In genomic region chr4:6596948-6597347, GRCh38 we compare ENCODE assay signal across 33 cellular contexts.
"Had no signal": no experiment of that assay in that cellular context is flagged by ENCODE, and none has a peak within 500 bp of the region (broad histone marks: within the 10 kb centered on the region; RNA-seq: fewer than 3 reads in every experiment).

No MANE protein-coding gene starts in this region.

- ATAC-seq: activated CD4-positive, CD25-positive, alpha-beta regulatory T cell treated with anti-CD3 and anti-CD28 coated beads, Interleukin-2, amount 50 U/mL, for 24 hours; activated CD8-positive, alpha-beta T cell treated with anti-CD3 and anti-CD28 coated beads for 36 hours; activated naive CD8-positive, alpha-beta T cell treated with anti-CD3 and anti-CD28 coated beads, Interleukin-2, amount 50 U/mL, for 24 hours; activated T-cell treated with anti-CD3 and anti-CD28 coated beads, Interleukin-2, amount 50 U/mL, for 4 hours; activated T-helper 17 cell treated with anti-CD3 and anti-CD28 coated beads, Interleukin-2, amount 50 U/mL, for 72 hours; body of pancreas; effector memory CD8-positive, alpha-beta T cell; gastroesophageal sphincter; T-cell had no signal

- DNase-seq: activated B cell treated with CpG ODN at 0.5 μM for 24 hours; activated CD4-positive, alpha-beta T cell treated with anti-CD3 and anti-CD28 coated beads for 48 hours; activated CD4-positive, alpha-beta T cell treated with anti-CD3 and anti-CD28 coated beads, Interleukin-2, amount 50 U/mL, for 1 hour; activated CD4-positive, alpha-beta T cell treated with anti-CD3 and anti-CD28 coated beads, Interleukin-2, amount 50 U/mL, for 48 hours; activated CD8-positive, alpha-beta memory T cell treated with anti-CD3 and anti-CD28 coated beads for 24 hours; activated CD8-positive, alpha-beta T cell treated with anti-CD3 and anti-CD28 coated beads for 36 hours; activated effector memory CD4-positive, alpha-beta T cell treated with Interleukin-2 at 50 U/mL for 16 hours; activated gamma-delta T cell treated with Interleukin-2 at 50 U/mL for 16 hours; activated naive CD4-positive, alpha-beta T cell treated with anti-CD3 and anti-CD28 coated beads, Interleukin-2, amount 50 U/mL, for 16 hours; activated naive CD4-positive, alpha-beta T cell treated with Interleukin-2 at 50 U/mL for 16 hours; activated naive CD8-positive, alpha-beta T cell treated with anti-CD3 and anti-CD28 coated beads, Interleukin-2, amount 50 U/mL, for 24 hours; activated T-cell treated with anti-CD3 and anti-CD28 coated beads, Interleukin-2, amount 50 U/mL, for 4 hours; adrenal gland; amygdala; aorta; body of pancreas; caudate nucleus; cortex of kidney; dermis blood vessel endothelial cell; effector CD4-positive, alpha-beta T cell; effector memory CD8-positive, alpha-beta T cell; esophagus squamous epithelium; foreskin melanocyte; T-cell; T1000; WERI-Rb-1 had no signal

- H3K36me3 ChIP-seq: WERI-Rb-1 had no signal

- H3K4me3 ChIP-seq: adrenal gland, body of pancreas, esophagus squamous epithelium, gastroesophageal sphincter had no signal

- H3K4me1 ChIP-seq: adrenal gland, body of pancreas, esophagus squamous epithelium, gastroesophageal sphincter had no signal

- H3K4me1 Mint-ChIP-seq: activated naive CD8-positive, alpha-beta T cell treated with anti-CD3 and anti-CD28 coated beads, Interleukin-2, amount 50 U/mL, for 24 hours; activated T-helper 17 cell treated with anti-CD3 and anti-CD28 coated beads, Interleukin-2, amount 50 U/mL, for 72 hours had no signal

- H3K27ac Mint-ChIP-seq: activated B cell treated with CpG ODN at 0.5 μM for 24 hours; activated CD8-positive, alpha-beta T cell treated with anti-CD3 and anti-CD28 coated beads for 36 hours; activated naive CD8-positive, alpha-beta T cell; activated naive CD8-positive, alpha-beta T cell treated with anti-CD3 and anti-CD28 coated beads, Interleukin-2, amount 50 U/mL, for 24 hours; activated T-helper 17 cell treated with anti-CD3 and anti-CD28 coated beads, Interleukin-2, amount 50 U/mL, for 72 hours; T-cell; T-helper 1 cell treated with Interleukin-12 subunit alpha and Interleukin-12 subunit beta and Interleukin-4 antibody, amounts not matched to agents 30 μg/mL and 1 μg/mL, for 36 hours; T-helper 2 cell treated with Interferon-gamma antibody and Interleukin-4, amounts not matched to agents 5 μg/mL and 100 μg/mL, for 36 hours had no signal

- H3K27ac ChIP-seq: adrenal gland, body of pancreas, epithelial cell of prostate, esophagus squamous epithelium, gastroesophageal sphincter, WERI-Rb-1 had no signal

- H3K4me3 Mint-ChIP-seq: activated B cell treated with CpG ODN at 0.5 μM for 24 hours; activated CD8-positive, alpha-beta T cell treated with anti-CD3 and anti-CD28 coated beads for 36 hours; activated naive CD8-positive, alpha-beta T cell; activated naive CD8-positive, alpha-beta T cell treated with anti-CD3 and anti-CD28 coated beads, Interleukin-2, amount 50 U/mL, for 24 hours; activated T-cell treated with anti-CD3 and anti-CD28 coated beads, Interleukin-2, amount 50 U/mL, for 4 hours; activated T-helper 17 cell treated with anti-CD3 and anti-CD28 coated beads, Interleukin-2, amount 50 U/mL, for 72 hours; effector memory CD8-positive, alpha-beta T cell; T-cell; T-helper 1 cell treated with Interleukin-12 subunit alpha and Interleukin-12 subunit beta and Interleukin-4 antibody, amounts not matched to agents 30 μg/mL and 1 μg/mL, for 36 hours; T-helper 2 cell treated with Interferon-gamma antibody and Interleukin-4, amounts not matched to agents 5 μg/mL and 100 μg/mL, for 36 hours had no signal

- H3K27me3 ChIP-seq: adrenal gland, body of pancreas, esophagus squamous epithelium, gastroesophageal sphincter had no signal

- H3K9me3 ChIP-seq: adrenal gland, body of pancreas, esophagus squamous epithelium had no signal

- H3K27me3 Mint-ChIP-seq: activated B cell treated with CpG ODN at 0.5 μM for 24 hours; activated CD8-positive, alpha-beta T cell treated with anti-CD3 and anti-CD28 coated beads for 36 hours; activated naive CD8-positive, alpha-beta T cell; activated naive CD8-positive, alpha-beta T cell treated with anti-CD3 and anti-CD28 coated beads, Interleukin-2, amount 50 U/mL, for 24 hours; activated T-helper 17 cell treated with anti-CD3 and anti-CD28 coated beads, Interleukin-2, amount 50 U/mL, for 72 hours; effector memory CD8-positive, alpha-beta T cell; T-cell had no signal
